Comparison of ENCODE assay signal across 31 cellular contexts in the genomic region with DNA sequence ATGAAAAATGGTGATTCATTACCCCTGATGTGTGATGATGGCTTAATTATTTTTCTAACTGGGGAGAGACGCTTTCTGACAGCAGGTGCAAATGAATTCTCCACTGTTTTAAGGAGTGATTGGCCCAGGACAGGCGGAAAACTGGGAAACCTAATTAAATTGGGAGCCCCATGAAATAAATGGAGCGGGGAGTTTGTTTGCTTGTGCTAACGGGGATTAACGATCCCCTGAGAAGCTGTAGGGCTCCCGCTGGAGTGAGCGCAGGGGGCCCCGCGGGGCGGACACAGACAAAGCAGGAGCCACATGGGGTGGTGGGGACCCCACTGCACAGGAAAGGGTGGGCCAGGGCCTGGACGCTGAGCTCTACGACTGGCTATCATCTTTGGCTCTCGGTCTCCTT.
"Had no signal": no experiment of that assay in that cellular context is flagged by ENCODE, and none has a peak within 500 bp of the region (broad histone marks: within the 10 kb centered on the region; RNA-seq: fewer than 3 reads in every experiment).

No MANE protein-coding gene starts in this region.

- H3K4me3 ChIP-seq: ascending aorta, esophagus muscularis mucosa, gastroesophageal sphincter had no signal

- H3K9me3 Mint-ChIP-seq: activated CD4-positive, alpha-beta memory T cell treated with anti-CD3 and anti-CD28 coated beads for 36 hours; activated CD4-positive, alpha-beta T cell treated with anti-CD3 and anti-CD28 coated beads, Interleukin-2, amount 10 ng/mL, durations not matched to agents 24 days and 14 days; activated naive CD4-positive, alpha-beta T cell treated with anti-CD3 and anti-CD28 coated beads, Interleukin-2, amount 10 ng/mL, durations not matched to agents 7 days and 5 days; activated naive CD4-positive, alpha-beta T cell treated with anti-CD3 and anti-CD28 coated beads, Interleukin-2, amount 50 U/mL, for 72 hours; activated T-cell treated with anti-CD3 and anti-CD28 coated beads, Interleukin-2, amount 50 U/mL, for 24 hours; activated T-cell treated with anti-CD3 and anti-CD28 coated beads, Interleukin-2, amount 50 U/mL, for 72 hours; central memory CD8-positive, alpha-beta T cell; effector memory CD8-positive, alpha-beta T cell; T-helper 2 cell treated with Interferon-gamma antibody and Interleukin-4, amounts not matched to agents 5 μg/mL and 100 μg/mL, for 36 hours had no signal

- H3K27ac ChIP-seq: ascending aorta, brain microvascular endothelial cell, esophagus muscularis mucosa, foreskin keratinocyte, gastroesophageal sphincter had no signal

- H3K36me3 Mint-ChIP-seq: activated CD4-positive, alpha-beta memory T cell treated with anti-CD3 and anti-CD28 coated beads for 36 hours; activated naive CD4-positive, alpha-beta T cell treated with anti-CD3 and anti-CD28 coated beads, Interleukin-2, amount 10 ng/mL, durations not matched to agents 7 days and 5 days; activated naive CD4-positive, alpha-beta T cell treated with anti-CD3 and anti-CD28 coated beads, Interleukin-2, amount 50 U/mL, for 72 hours; activated naive CD8-positive, alpha-beta T cell treated with anti-CD3 and anti-CD28 coated beads, Interleukin-2, amount 10 ng/mL, durations not matched to agents 7 days and 5 days had no signal

- H3K9me3 ChIP-seq: ascending aorta, esophagus muscularis mucosa, gastroesophageal sphincter had no signal

- ATAC-seq: activated CD4-positive, alpha-beta T cell treated with anti-CD3 and anti-CD28 coated beads for 36 hours; activated naive CD4-positive, alpha-beta T cell treated with anti-CD3 and anti-CD28 coated beads, Interleukin-2, amount 50 U/mL, for 72 hours; activated T-cell treated with anti-CD3 and anti-CD28 coated beads, Interleukin-2, amount 50 U/mL, for 72 hours; effector memory CD8-positive, alpha-beta T cell; foreskin keratinocyte; gastroesophageal sphincter; T-helper 17 cell had no signal

- H3K36me3 ChIP-seq: ascending aorta, brain microvascular endothelial cell, esophagus muscularis mucosa, gastroesophageal sphincter had no signal

- H3K4me3 Mint-ChIP-seq: activated CD4-positive, alpha-beta memory T cell treated with anti-CD3 and anti-CD28 coated beads for 36 hours; activated CD4-positive, alpha-beta T cell treated with anti-CD3 and anti-CD28 coated beads for 36 hours; activated CD4-positive, alpha-beta T cell treated with anti-CD3 and anti-CD28 coated beads, Interleukin-2, amount 10 ng/mL, durations not matched to agents 24 days and 14 days; activated naive CD4-positive, alpha-beta T cell treated with anti-CD3 and anti-CD28 coated beads, Interleukin-2, amount 10 ng/mL, durations not matched to agents 7 days and 5 days; activated naive CD8-positive, alpha-beta T cell treated with anti-CD3 and anti-CD28 coated beads, Interleukin-2, amount 10 ng/mL, durations not matched to agents 7 days and 5 days; activated T-cell treated with anti-CD3 and anti-CD28 coated beads, Interleukin-2, amount 50 U/mL, for 24 hours; T-helper 17 cell; T-helper 2 cell treated with Interferon-gamma antibody and Interleukin-4, amounts not matched to agents 5 μg/mL and 100 μg/mL, for 36 hours had no signal

- H3K27ac Mint-ChIP-seq: activated CD4-positive, alpha-beta memory T cell treated with anti-CD3 and anti-CD28 coated beads for 36 hours; activated CD4-positive, alpha-beta T cell treated with anti-CD3 and anti-CD28 coated beads for 36 hours; activated CD4-positive, alpha-beta T cell treated with anti-CD3 and anti-CD28 coated beads, Interleukin-2, amount 10 ng/mL, durations not matched to agents 24 days and 14 days; activated naive CD4-positive, alpha-beta T cell treated with anti-CD3 and anti-CD28 coated beads, Interleukin-2, amount 10 ng/mL, durations not matched to agents 7 days and 5 days; activated naive CD4-positive, alpha-beta T cell treated with anti-CD3 and anti-CD28 coated beads, Interleukin-2, amount 50 U/mL, for 72 hours; activated naive CD8-positive, alpha-beta T cell treated with anti-CD3 and anti-CD28 coated beads, Interleukin-2, amount 10 ng/mL, durations not matched to agents 7 days and 5 days; activated T-cell treated with anti-CD3 and anti-CD28 coated beads, Interleukin-2, amount 50 U/mL, for 24 hours; activated T-cell treated with anti-CD3 and anti-CD28 coated beads, Interleukin-2, amount 50 U/mL, for 72 hours; effector memory CD8-positive, alpha-beta T cell; T-helper 17 cell; T-helper 2 cell treated with Interferon-gamma antibody and Interleukin-4, amounts not matched to agents 5 μg/mL and 100 μg/mL, for 36 hours had no signal

- DNase-seq: activated CD4-positive, alpha-beta memory T cell treated with anti-CD3 and anti-CD28 coated beads for 36 hours; activated CD4-positive, alpha-beta T cell treated with anti-CD3 and anti-CD28 coated beads for 36 hours; activated CD4-positive, alpha-beta T cell treated with anti-CD3 and anti-CD28 coated beads, Interleukin-2, amount 10 ng/mL, durations not matched to agents 24 days and 14 days; activated CD4-positive, CD25-positive, alpha-beta regulatory T cell; activated CD4-positive, CD25-positive, alpha-beta regulatory T cell treated with anti-CD3 and anti-CD28 coated beads, Interleukin-2, amount 50 U/mL, for 72 hours; activated CD8-positive, alpha-beta memory T cell treated with anti-CD3 and anti-CD28 coated beads, Interleukin-2, amount 50 U/mL, for 48 hours; activated gamma-delta T cell; activated naive CD4-positive, alpha-beta T cell; activated naive CD4-positive, alpha-beta T cell treated with anti-CD3 and anti-CD28 coated beads, Interleukin-2, amount 10 ng/mL, durations not matched to agents 7 days and 5 days; activated naive CD8-positive, alpha-beta T cell treated with anti-CD3 and anti-CD28 coated beads, Interleukin-2, amount 10 ng/mL, durations not matched to agents 7 days and 5 days; activated T-cell treated with anti-CD3 and anti-CD28 coated beads for 4 hours; activated T-cell treated with anti-CD3 and anti-CD28 coated beads, Interleukin-2, amount 50 U/mL, for 24 hours; activated T-cell treated with anti-CD3 and anti-CD28 coated beads, Interleukin-2, amount 50 U/mL, for 72 hours; brain microvascular endothelial cell; cortex of kidney; dermis blood vessel endothelial cell; effector CD4-positive, alpha-beta T cell; effector memory CD8-positive, alpha-beta T cell; erythroblast; foreskin keratinocyte; head of caudate nucleus; hippocampal formation; T-helper 17 cell; T1000; WERI-Rb-1 had no signal

- H3K4me1 ChIP-seq: foreskin keratinocyte had no signal
